In genomic region chr6:84422380-84422968, GRCh38 we compare ENCODE assay signal across 7 cellular contexts.
DNase-seq lines count a peak whose midpoint lies in the region; ATAC-seq, FAIRE-seq and TF ChIP-seq lines count a peak whose summit lies in the region.

No MANE protein-coding gene starts in this region.

- DNase-seq in H54 (ENCODE audit: insufficient read length, low spot score) (peak; percentile 30), NCI-H460 (ENCODE audit: extremely low read depth, low read depth) (peak; percentile 26), cerebellar cortex (ENCODE audit: low spot score) (peak; percentile 22), HepG2 (ENCODE audit: low spot score) (peak; percentile 16)

- TF ChIP-seq CTCF in GM12872 (IDR thresholded peaks at IDR 0.05; ENCODE audit: insufficient read depth, low read depth, low read length) (peak; percentile 70), HepG2 (CRISPR knock-in tag; IDR thresholded peaks at IDR 0.05) (peak; percentile 74)

- no peak overlapping the region for H2AFZ ChIP-seq in HepG2 (ENCODE audit: low read length)

- no peaks in the 10 kb centered on the region for H3K9me3 ChIP-seq in HepG2 (ENCODE audit: low read length)

- CTCF ChIA-PET in HepG2 (lab: Yijun Ruan, JAX; ENCODE audit: low intra/inter-chr PET ratio, low total read pairs): interaction anchor here (1.5 kb wide), 1 partner anchor 901 kb away, joined by 4 read pairs; no protein-coding TSS in a partner anchor

- no TSS peak for BruUV-seq in HepG2 (replicated peaks; lab: Mats Ljungman, UMichigan)

- no peak overlapping the region for H3K27ac ChIP-seq in HepG2 (ENCODE audit: extremely low read length, insufficient read depth, low read length)

- no peak for TF ChIP-seq EP300 in HepG2 (IDR thresholded peaks at IDR 0.05; ENCODE audit: low read depth in 2 of 2, low read length in 2 of 2)
- TF ChIP-seq EP300 in HepG2 (CRISPR knock-in tag; IDR thresholded peaks at IDR 0.05; ENCODE audit: borderline replicate concordance): no peak

- H4K20me1 ChIP-seq in HepG2 (ENCODE audit: insufficient read depth, low read length): no peaks in the 10 kb centered on the region

- no peak overlapping the region for H3K9ac ChIP-seq in HepG2 (ENCODE audit: insufficient read depth, low read depth, low read length)

- TF ChIP-seq POLR2A in H54 (IDR thresholded peaks at IDR 0.05; ENCODE audit: low read depth, low read length): no peak
- TF ChIP-seq POLR2A in HepG2 (IDR thresholded peaks at IDR 0.05; ENCODE audit: insufficient read depth in 1 of 2, low read depth in 2 of 2, low read length in 2 of 2): no peak

- H3K4me2 ChIP-seq in HepG2 (ENCODE audit: low read depth, low read length): no peak overlapping the region

- in situ Hi-C loops in HepG2 (cut with HindIII; ENCODE audit: extremely low pct_ligation_motif_present, low pct_unique_long_range_greater_than_20kb): loop anchor here (10.0 kb wide), 2 partner anchors 542 to 902 kb away; no protein-coding TSS in a partner anchor

- H3K4me3 ChIP-seq in HepG2 (replicated peaks in 1 of 3; ENCODE audit: insufficient read depth in 1 of 3, low read depth in 2 of 3, low read length in 3 of 3): no peak overlapping the region

- WGBS in HepG2 (ENCODE audit: low lambda C conversion rate): 9% methylated on average over 13 of the region's 13 CpGs

- no peaks in the 10 kb centered on the region; a peak in 1 of 5 replicates for H3K27me3 ChIP-seq in HepG2 (ENCODE audit: control insufficient read depth in 1 of 2, insufficient read depth in 2 of 2, low read length in 2 of 2)

- FAIRE-seq in H54 (lab: Jason Lieb, UNC) (peak; percentile 88), HepG2 (lab: Jason Lieb, UNC) (peak; percentile 36)

- no peaks in the 10 kb centered on the region for H3K4me1 ChIP-seq in HepG2 (ENCODE audit: insufficient read depth, low read length)

- no peaks in the 10 kb centered on the region for H3K36me3 ChIP-seq in HepG2 (replicated peaks in 1 of 2; ENCODE audit: control insufficient read depth in 1 of 2, insufficient read depth in 2 of 2, low read length in 2 of 2)

- peak; percentile 97 for ATAC-seq in HepG2
- no peak for ATAC-seq in HG02763 (IDR thresholded peaks at IDR 0.05; ENCODE audit: unreplicated experiment)
- ATAC-seq in GM19328 (IDR thresholded peaks at IDR 0.05; ENCODE audit: unreplicated experiment): no peak

- peak; percentile 42; the same call in 1 of the 2 replicates for TF ChIP-seq RAD21 in HepG2 (CRISPR knock-in tag; IDR thresholded peaks at IDR 0.05)

- POLR2A ChIA-PET in HepG2 (lab: Yijun Ruan, JAX): no interaction called here

- intact Hi-C loops in HepG2 (cut with micrococcal nuclease; ENCODE audit: unreplicated experiment): loop anchor here (1.0 to 5.0 kb wide), 3 partner anchors 128 to 901 kb away; no protein-coding TSS in a partner anchor

- H3K79me2 ChIP-seq in HepG2 (ENCODE audit: insufficient read depth, low read length): no peaks in the 10 kb centered on the region

TF ChIP-seq in HepG2, 621 proteins besides CTCF, POLR2A, EP300 and RAD21:
- TF ChIP-seq XRCC5 (optimal IDR thresholded peaks at IDR 0.05; ENCODE audit: low read length) (peak; percentile 25), ZNF225 (CRISPR knock-in tag; IDR thresholded peaks at IDR 0.05) (no peak), ZSCAN25 (CRISPR knock-in tag; IDR thresholded peaks at IDR 0.05) (0 out of 2 replicates have a peak, but pooled peaks have one; percentile 42), ZNF17 (CRISPR knock-in tag; IDR thresholded peaks at IDR 0.05) (no peak), SMC3 (IDR thresholded peaks at IDR 0.05; ENCODE audit: low read length) (peak; percentile 43; the same call in 1 of the 2 replicates), IRF9 (CRISPR knock-in tag; IDR thresholded peaks at IDR 0.05; ENCODE audit: borderline replicate concordance) (no peak), SALL1 (CRISPR knock-in tag; IDR thresholded peaks at IDR 0.05) (0 out of 2 replicates have a peak, but pooled peaks have one; percentile 18), STAG1 (CRISPR knock-in tag; IDR thresholded peaks at IDR 0.05) (peak; percentile 72), ZSCAN30 (CRISPR knock-in tag; IDR thresholded peaks at IDR 0.05) (no peak), ZNF776 (CRISPR knock-in tag; IDR thresholded peaks at IDR 0.05) (no peak)
